ENCODE assay signal across 8 cellular contexts in genomic region chr3:179652467-179653105, GRCh38. TPM values are rescaled to one million over a fixed set of nuclear protein-coding genes. Genes with fewer than 3 reads are reported as not detected.
DNase-seq lines count a peak whose midpoint lies in the region; ATAC-seq and TF ChIP-seq lines count a peak whose summit lies in the region.

Gene USP13, plus strand, starts transcription at chr3:179653040. Its CDS starts 186 bp downstream, at chr3:179653226.

- no peaks in the 10 kb centered on the region for H3K27me3 ChIP-seq in Caco-2 (replicated peaks; ENCODE audit: control insufficient read depth, insufficient read depth, low read length)
- H3K27me3 ChIP-seq in mononuclear cell (ENCODE audit: insufficient read depth, low read length): no peaks in the 10 kb centered on the region

- ATAC-seq in GM19452 (IDR thresholded peaks at IDR 0.05; ENCODE audit: unreplicated experiment) (peak; percentile 62), HG03565 (IDR thresholded peaks at IDR 0.05; ENCODE audit: unreplicated experiment) (peak; percentile 48)

- H3K4me1 Mint-ChIP-seq in Caco-2 (ENCODE audit: low read depth, unreplicated experiment): peaks cover 15% of the 10 kb centered on the region

- CTCF ChIA-PET in Caco-2 (lab: Charles Lee): interaction anchor here (0.6 to 1.0 kb wide), 2 partner anchors 8 to 10 kb away, joined by 3 to 4 read pairs; no protein-coding TSS in a partner anchor

- H3K4me1 ChIP-seq in Caco-2 (no peaks in the 10 kb centered on the region; the same call in 1 of the 2 replicates), mononuclear cell (ENCODE audit: insufficient read depth, low read length) (peaks cover 20% of the 10 kb centered on the region)

- peaks cover 6% of the 10 kb centered on the region for H3K36me3 Mint-ChIP-seq in Caco-2 (ENCODE audit: insufficient read depth, unreplicated experiment)

- POLR2A ChIA-PET in Caco-2 (lab: Charles Lee): interaction anchor here (0.6 to 1.0 kb wide), 4 partner anchors 9 to 90 kb away, joined by 3 to 4 read pairs (median 3); partner anchors contain the start of genes ACTL6A, MRPL47 and NDUFB5

- H3K27me3 Mint-ChIP-seq in Caco-2 (ENCODE audit: insufficient read depth, unreplicated experiment): no peaks in the 10 kb centered on the region

- H3K4me3 ChIP-seq in Caco-2 (ENCODE audit: low read depth, low read length): peak within 1 kb of the TSS; percentile 99
- H3K4me3 ChIP-seq in epithelial cell of esophagus (ENCODE audit: low read length): peak within 1 kb of the TSS; percentile 74
- H3K4me3 ChIP-seq in mononuclear cell (ENCODE audit: low read length): peak within 1 kb of the TSS; percentile 64

- peak within 1 kb of the TSS; percentile 94 for H3K4me3 Mint-ChIP-seq in Caco-2 (ENCODE audit: unreplicated experiment)

- no peaks in the 10 kb centered on the region for H3K9me3 ChIP-seq in Caco-2
- H3K9me3 ChIP-seq in mononuclear cell (ENCODE audit: low read depth, low read length): no peaks in the 10 kb centered on the region

- no peaks in the 10 kb centered on the region for H3K9me3 Mint-ChIP-seq in Caco-2 (ENCODE audit: unreplicated experiment)

- intact Hi-C loops in Caco-2 (cut with micrococcal nuclease; ENCODE audit: unreplicated experiment): loop anchor here (1.0 to 10.0 kb wide), 2 partner anchors 29 to 82 kb away; no protein-coding TSS in a partner anchor

- no TSS peak for BruUV-seq in Caco-2 (replicated peaks; lab: Mats Ljungman, UMichigan)

- peak within 1 kb of the TSS; percentile 81 for H3K27ac Mint-ChIP-seq in Caco-2 (ENCODE audit: unreplicated experiment)

- H3K36me3 ChIP-seq in Caco-2 (ENCODE audit: control insufficient read depth, insufficient read depth, low read length): no peaks in the 10 kb centered on the region

- TF ChIP-seq CTCF in Caco-2 (IDR thresholded peaks at IDR 0.05; ENCODE audit: insufficient read depth in 1 of 2, low read depth in 1 of 2, low read length in 1 of 2, severe bottlenecking in 1 of 2, unreplicated experiment in 1 of 2) (no peak), epithelial cell of esophagus (IDR thresholded peaks at IDR 0.05; ENCODE audit: insufficient read depth, low read depth, low read length, missing control alignments) (no peak)

- DNase-seq in Caco-2 (peak; percentile 70 to 83), NOMO-1 (lab: John Stamatoyannopoulos, UW; ENCODE audit: unreplicated experiment in 2 of 2) (peak; percentile 81 to 83), epithelial cell of esophagus (ENCODE audit: low read depth) (peak; percentile 55)
- DNase-seq in activated CD8-positive, alpha-beta memory T cell treated with anti-CD3 and anti-CD28 coated beads, Interleukin-2, amount 50 U/mL, for 48 hours: peak; percentile 72
- DNase-seq in stimulated activated CD8-positive, alpha-beta memory T cell treated with anti-CD3 and anti-CD28 coated beads, Interleukin-4, amount 100 ng/mL, for 48 hours: peak; percentile 64

RNA-seq across cellular contexts. Expression of gene USP13, which starts in this region (rescaled TPM):
- total RNA-seq in Caco-2 (2022) (16.2 and 18.2 TPM in 2 replicates), mononuclear cell (2.9 TPM)

Comparison
In these comparisons a context has a peak if more than half of its experiments do, and no peak if none do; other contexts are left out.
1. Peak in every context shown above with its lines: DNase-seq, ATAC-seq and H3K4me3 ChIP-seq.